2 cellular contexts compared by ENCODE assay signal in the genomic region with DNA sequence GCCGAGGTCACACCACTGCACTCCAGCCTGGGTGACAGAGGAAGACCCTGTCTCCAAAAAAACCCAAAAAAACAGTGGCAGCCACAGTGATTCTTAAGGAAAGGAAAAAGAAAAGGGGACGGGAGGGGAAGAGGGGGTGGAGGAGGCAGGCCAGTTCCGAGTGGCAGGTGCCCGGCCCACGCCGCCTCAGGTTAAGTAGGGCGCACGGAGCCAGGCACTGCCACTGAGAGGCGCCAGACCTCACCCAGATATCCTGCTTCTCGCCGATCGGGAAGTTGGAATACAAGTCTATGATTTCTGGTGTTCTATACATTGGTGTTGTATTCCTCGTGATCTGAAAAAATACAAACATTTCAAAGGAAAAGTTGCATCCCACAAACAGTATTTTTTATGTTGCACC.
TF ChIP-seq lines count a peak whose summit lies in the region.

No MANE protein-coding gene starts in this region.

TF ChIP-seq in HCT116, 20 proteins besides CTCF, POLR2A, EP300 and RAD21:
- TF ChIP-seq EZH2phosphoT487 (IDR thresholded peaks at IDR 0.05; ENCODE audit: borderline replicate concordance): no peak
- no peak for TF ChIP-seq ELF1 (IDR thresholded peaks at IDR 0.05; ENCODE audit: borderline replicate concordance, low read depth)
- TF ChIP-seq JUND (IDR thresholded peaks at IDR 0.05): no peak
- TF ChIP-seq SP1 (IDR thresholded peaks at IDR 0.05; ENCODE audit: low read depth): no peak
- TF ChIP-seq CEBPB (IDR thresholded peaks at IDR 0.05; ENCODE audit: low read depth): no peak
- TF ChIP-seq ZNF274 (IDR thresholded peaks at IDR 0.05; ENCODE audit: low read depth, low read length): no peak
- TF ChIP-seq, protein P1, sequence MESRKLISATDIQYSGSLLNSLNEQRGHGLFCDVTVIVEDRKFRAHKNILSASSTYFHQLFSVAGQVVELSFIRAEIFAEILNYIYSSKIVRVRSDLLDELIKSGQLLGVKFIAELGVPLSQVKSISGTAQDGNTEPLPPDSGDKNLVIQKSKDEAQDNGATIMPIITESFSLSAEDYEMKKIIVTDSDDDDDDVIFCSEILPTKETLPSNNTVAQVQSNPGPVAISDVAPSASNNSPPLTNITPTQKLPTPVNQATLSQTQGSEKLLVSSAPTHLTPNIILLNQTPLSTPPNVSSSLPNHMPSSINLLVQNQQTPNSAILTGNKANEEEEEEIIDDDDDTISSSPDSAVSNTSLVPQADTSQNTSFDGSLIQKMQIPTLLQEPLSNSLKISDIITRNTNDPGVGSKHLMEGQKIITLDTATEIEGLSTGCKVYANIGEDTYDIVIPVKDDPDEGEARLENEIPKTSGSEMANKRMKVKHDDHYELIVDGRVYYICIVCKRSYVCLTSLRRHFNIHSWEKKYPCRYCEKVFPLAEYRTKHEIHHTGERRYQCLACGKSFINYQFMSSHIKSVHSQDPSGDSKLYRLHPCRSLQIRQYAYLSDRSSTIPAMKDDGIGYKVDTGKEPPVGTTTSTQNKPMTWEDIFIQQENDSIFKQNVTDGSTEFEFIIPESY (IDR thresholded peaks at IDR 0.05; ENCODE audit: extremely low read depth, insufficient replicate concordance, low read length): no peak
- no peak for TF ChIP-seq YY1 (IDR thresholded peaks at IDR 0.05; ENCODE audit: extremely low read depth, insufficient replicate concordance, low read depth, low read length)
- no peak for TF ChIP-seq POLR2AphosphoS5 (IDR thresholded peaks at IDR 0.05; ENCODE audit: low read depth, low read length)
TF ChIP-seq in HCT116: peak in this region for 0.

TF ChIP-seq in GM12878, 131 proteins besides CTCF, POLR2A, EP300 and RAD21:
- TF ChIP-seq ZNF384 (IDR thresholded peaks at IDR 0.05; ENCODE audit: borderline replicate concordance, low read depth, low read length): no peak
- TF ChIP-seq, protein P2, sequence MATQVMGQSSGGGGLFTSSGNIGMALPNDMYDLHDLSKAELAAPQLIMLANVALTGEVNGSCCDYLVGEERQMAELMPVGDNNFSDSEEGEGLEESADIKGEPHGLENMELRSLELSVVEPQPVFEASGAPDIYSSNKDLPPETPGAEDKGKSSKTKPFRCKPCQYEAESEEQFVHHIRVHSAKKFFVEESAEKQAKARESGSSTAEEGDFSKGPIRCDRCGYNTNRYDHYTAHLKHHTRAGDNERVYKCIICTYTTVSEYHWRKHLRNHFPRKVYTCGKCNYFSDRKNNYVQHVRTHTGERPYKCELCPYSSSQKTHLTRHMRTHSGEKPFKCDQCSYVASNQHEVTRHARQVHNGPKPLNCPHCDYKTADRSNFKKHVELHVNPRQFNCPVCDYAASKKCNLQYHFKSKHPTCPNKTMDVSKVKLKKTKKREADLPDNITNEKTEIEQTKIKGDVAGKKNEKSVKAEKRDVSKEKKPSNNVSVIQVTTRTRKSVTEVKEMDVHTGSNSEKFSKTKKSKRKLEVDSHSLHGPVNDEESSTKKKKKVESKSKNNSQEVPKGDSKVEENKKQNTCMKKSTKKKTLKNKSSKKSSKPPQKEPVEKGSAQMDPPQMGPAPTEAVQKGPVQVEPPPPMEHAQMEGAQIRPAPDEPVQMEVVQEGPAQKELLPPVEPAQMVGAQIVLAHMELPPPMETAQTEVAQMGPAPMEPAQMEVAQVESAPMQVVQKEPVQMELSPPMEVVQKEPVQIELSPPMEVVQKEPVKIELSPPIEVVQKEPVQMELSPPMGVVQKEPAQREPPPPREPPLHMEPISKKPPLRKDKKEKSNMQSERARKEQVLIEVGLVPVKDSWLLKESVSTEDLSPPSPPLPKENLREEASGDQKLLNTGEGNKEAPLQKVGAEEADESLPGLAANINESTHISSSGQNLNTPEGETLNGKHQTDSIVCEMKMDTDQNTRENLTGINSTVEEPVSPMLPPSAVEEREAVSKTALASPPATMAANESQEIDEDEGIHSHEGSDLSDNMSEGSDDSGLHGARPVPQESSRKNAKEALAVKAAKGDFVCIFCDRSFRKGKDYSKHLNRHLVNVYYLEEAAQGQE (IDR thresholded peaks at IDR 0.05; ENCODE audit: low read depth, low read length): no peak
- TF ChIP-seq ZNF207 (IDR thresholded peaks at IDR 0.05; ENCODE audit: borderline replicate concordance): no peak
- no peak for TF ChIP-seq NR2C2 (IDR thresholded peaks at IDR 0.05; ENCODE audit: borderline replicate concordance, control insufficient read depth, insufficient read length, low read depth)
- no peak for TF ChIP-seq IRF5 (IDR thresholded peaks at IDR 0.05; ENCODE audit: borderline replicate concordance)
- no peak for TF ChIP-seq PAX5 (IDR thresholded peaks at IDR 0.05; ENCODE audit: borderline replicate concordance, low read depth, low read length)
- TF ChIP-seq JUND (IDR thresholded peaks at IDR 0.05; ENCODE audit: low read depth, low read length): no peak
- no peak for TF ChIP-seq TBL1XR1 (IDR thresholded peaks at IDR 0.05; ENCODE audit: low read depth, low read length)
- no peak for TF ChIP-seq STAT3 (IDR thresholded peaks at IDR 0.05; ENCODE audit: low read depth, low read length)
- TF ChIP-seq ZNF622 (IDR thresholded peaks at IDR 0.05): no peak
- no peak for TF ChIP-seq BMI1 (IDR thresholded peaks at IDR 0.05; ENCODE audit: borderline replicate concordance)
